9 cellular contexts compared by ENCODE assay signal in genomic region chr10:3805791-3806381, GRCh38. TPM values are rescaled to one million over a fixed set of nuclear protein-coding genes. Genes with fewer than 3 reads are reported as not detected.
DNase-seq lines count a peak whose midpoint lies in the region; ATAC-seq, FAIRE-seq and TF ChIP-seq lines count a peak whose summit lies in the region.
"Had no signal": no experiment of that assay in that cellular context is flagged by ENCODE, and none has a peak within 500 bp of the region (broad histone marks: within the 10 kb centered on the region; RNA-seq: fewer than 3 reads in every experiment).

No MANE protein-coding gene starts in this region.

- ATAC-seq in GM19351 (IDR thresholded peaks at IDR 0.05; ENCODE audit: unreplicated experiment) (peak; percentile 35), HG03565 (IDR thresholded peaks at IDR 0.05; ENCODE audit: unreplicated experiment) (peak; percentile 25), HepG2 (no peak), upper lobe of left lung (ENCODE audit: low FRiP score in 2 of 2) (peak in 1 of 2 donors; percentile 77), HG03439 (IDR thresholded peaks at IDR 0.05; ENCODE audit: unreplicated experiment) (no peak)

- H3K4me2 ChIP-seq in SK-N-SH (peak overlapping the region; percentile 69), HepG2 (ENCODE audit: low read depth, low read length) (no peak overlapping the region)

- H3K4me1 ChIP-seq in ACC112 (ENCODE audit: control insufficient read depth, insufficient read depth, low read length, unreplicated experiment): peaks cover 68% of the 10 kb centered on the region
- peaks cover 20 to 50% of the 10 kb centered on the region in 2 experiments for H3K4me1 ChIP-seq in SK-N-SH (ENCODE audit: control insufficient read depth in 1 of 2, insufficient read depth in 2 of 2, low read depth in 1 of 2, low read length in 1 of 2)
- peaks cover 83% of the 10 kb centered on the region for H3K4me1 ChIP-seq in HepG2 (ENCODE audit: insufficient read depth, low read length)
- peaks cover 60 to 70% (median 66%) of the 10 kb centered on the region in 4 donors for H3K4me1 ChIP-seq in upper lobe of left lung

- POLR2A ChIA-PET in SK-N-SH (lab: Yijun Ruan, JAX): no interaction called here
- POLR2A ChIA-PET in HepG2 (lab: Yijun Ruan, JAX): interaction anchor here (1.5 to 7.9 kb wide), 3 partner anchors 10 to 31 kb away, joined by 3 to 217 read pairs (median 3); partner anchors contain the start of gene KLF6

- TF ChIP-seq CTCF in SK-N-SH (IDR thresholded peaks at IDR 0.05) (no peak), HepG2 (CRISPR knock-in tag; IDR thresholded peaks at IDR 0.05) (no peak), upper lobe of left lung (IDR thresholded peaks at IDR 0.05) (no peak)

- CTCF ChIA-PET in SK-N-SH (lab: Yijun Ruan, JAX) (interaction anchor here (0.6 kb wide), 1 partner anchor 409 kb away, joined by 5 read pairs; no protein-coding TSS in a partner anchor), HepG2 (lab: Yijun Ruan, JAX; ENCODE audit: low intra/inter-chr PET ratio, low total read pairs) (no interaction called here)

- H3K9me2 ChIP-seq in SK-N-SH: no peaks in the 10 kb centered on the region

- no peaks in the 10 kb centered on the region for H4K20me1 ChIP-seq in SK-N-SH (ENCODE audit: insufficient read depth)
- H4K20me1 ChIP-seq in HepG2 (ENCODE audit: insufficient read depth, low read length): no peaks in the 10 kb centered on the region

- no peak for FAIRE-seq in HepG2 (lab: Jason Lieb, UNC)
- FAIRE-seq: islet of Langerhans had no signal

- H3K9ac ChIP-seq in SK-N-SH (peak overlapping the region; percentile 91), HepG2 (ENCODE audit: insufficient read depth, low read depth, low read length) (peak overlapping the region; percentile 19; the same call in 1 of the 2 replicates)

- in situ Hi-C loops in HepG2 (cut with HindIII; ENCODE audit: extremely low pct_ligation_motif_present, low pct_unique_long_range_greater_than_20kb): no loop called here

- no peaks in the 10 kb centered on the region for H3K9me3 ChIP-seq in SK-N-SH
- H3K9me3 ChIP-seq in HepG2 (ENCODE audit: low read length): no peaks in the 10 kb centered on the region
- no peaks in the 10 kb centered on the region for H3K9me3 ChIP-seq in upper lobe of left lung

- TF ChIP-seq POLR2A in HepG2 (IDR thresholded peaks at IDR 0.05; ENCODE audit: insufficient read depth in 1 of 2, low read depth in 2 of 2, low read length in 2 of 2) (no peak), upper lobe of left lung (IDR thresholded peaks at IDR 0.05) (no peak)

- H3K79me2 ChIP-seq in ACC112 (ENCODE audit: control insufficient read depth, insufficient read depth, low read length, unreplicated experiment) (no peaks in the 10 kb centered on the region), SK-N-SH (ENCODE audit: insufficient read depth) (no peaks in the 10 kb centered on the region), HepG2 (ENCODE audit: insufficient read depth, low read length) (no peaks in the 10 kb centered on the region)

- H3F3A ChIP-seq in SK-N-SH (replicated peaks; ENCODE audit: insufficient read depth): peaks cover 31% of the 10 kb centered on the region

- H2AFZ ChIP-seq in ACC112 (ENCODE audit: low read length, unreplicated experiment) (no peak overlapping the region), SK-N-SH (ENCODE audit: low read depth) (no peak overlapping the region), HepG2 (ENCODE audit: low read length) (no peak overlapping the region)

- 13% methylated on average over 7 of the region's 8 CpGs for WGBS in SK-N-SH (ENCODE audit: low lambda C conversion rate)
- WGBS in HepG2 (ENCODE audit: low lambda C conversion rate): 71% methylated on average over 8 of the region's 8 CpGs
- 63 to 67% methylated on average over 7 to 8 of the region's 8 CpGs for WGBS in upper lobe of left lung, 2 donors

- intact Hi-C loops in HepG2 (cut with micrococcal nuclease; ENCODE audit: unreplicated experiment): no loop called here

- H3K4me3 ChIP-seq in ACC112 (ENCODE audit: low read depth, low read length): peak overlapping the region; percentile 68
- peak overlapping the region in 1 of 2 experiments; percentile 28; a peak in 2 of 4 replicates for H3K4me3 ChIP-seq in SK-N-SH (ENCODE audit: low read depth in 2 of 2, low read length in 1 of 2)
- no peak overlapping the region for H3K4me3 ChIP-seq in HepG2 (replicated peaks in 1 of 3; ENCODE audit: insufficient read depth in 1 of 3, low read depth in 2 of 3, low read length in 3 of 3)
- no peak overlapping the region for H3K4me3 ChIP-seq in upper lobe of left lung

- TF ChIP-seq RAD21 in SK-N-SH (IDR thresholded peaks at IDR 0.05; ENCODE audit: low read length) (no peak), HepG2 (CRISPR knock-in tag; IDR thresholded peaks at IDR 0.05) (no peak)

- no peak for DNase-seq in SK-N-SH
- DNase-seq in astrocyte of the hippocampus (ENCODE audit: low read depth, low spot score): peak; percentile 88
- DNase-seq in HepG2 (ENCODE audit: low spot score): no peak
- DNase-seq in upper lobe of left lung: peak in 1 of 2 donors; percentile 57

- H3K27ac ChIP-seq in ACC112 (ENCODE audit: low read depth, low read length): peak overlapping the region; percentile 100
- H3K27ac ChIP-seq in SK-N-SH (ENCODE audit: low read depth in 2 of 2, low read length in 1 of 2): peak overlapping the region; percentile 60 to 100; a peak in 3 of 4 replicates
- H3K27ac ChIP-seq in HepG2 (ENCODE audit: extremely low read length, insufficient read depth, low read length): peak overlapping the region; percentile 35
- peak overlapping the region; percentile 85 to 90 (median 88) for H3K27ac ChIP-seq in upper lobe of left lung

- peak in 1 of 2 experiments; percentile 92; a peak in 2 of 4 replicates for TF ChIP-seq EP300 in SK-N-SH (IDR thresholded peaks at IDR 0.05; ENCODE audit: borderline replicate concordance in 1 of 2, low read depth in 1 of 2, low read length in 1 of 2)
- TF ChIP-seq EP300 in HepG2 (IDR thresholded peaks at IDR 0.05; ENCODE audit: low read depth in 2 of 2, low read length in 2 of 2): no peak
- TF ChIP-seq EP300 in HepG2 (CRISPR knock-in tag; IDR thresholded peaks at IDR 0.05; ENCODE audit: borderline replicate concordance): no peak
- peak in 1 of 4 donors; percentile 62 for TF ChIP-seq EP300 in upper lobe of left lung (IDR thresholded peaks at IDR 0.05)

- no peaks in the 10 kb centered on the region for H3K36me3 ChIP-seq in ACC112 (ENCODE audit: insufficient read depth, low read length)
- no peaks in the 10 kb centered on the region for H3K36me3 ChIP-seq in SK-N-SH (replicated peaks in 1 of 2; ENCODE audit: control insufficient read depth in 1 of 2, insufficient read depth in 2 of 2, low read length in 1 of 2)
- H3K36me3 ChIP-seq in HepG2 (replicated peaks in 1 of 2; ENCODE audit: control insufficient read depth in 1 of 2, insufficient read depth in 2 of 2, low read length in 2 of 2): no peaks in the 10 kb centered on the region
- H3K36me3 ChIP-seq in upper lobe of left lung: no peaks in the 10 kb centered on the region

- no TSS peak for BruUV-seq in HepG2 (replicated peaks; lab: Mats Ljungman, UMichigan)

- H3K27me3 ChIP-seq in ACC112 (ENCODE audit: insufficient read depth, low read length) (no peaks in the 10 kb centered on the region), SK-N-SH (ENCODE audit: insufficient read depth) (no peaks in the 10 kb centered on the region), HepG2 (ENCODE audit: control insufficient read depth in 1 of 2, insufficient read depth in 2 of 2, low read length in 2 of 2) (no peaks in the 10 kb centered on the region), upper lobe of left lung (no peaks in the 10 kb centered on the region)

TF ChIP-seq in HepG2, 621 proteins besides CTCF, POLR2A, EP300 and RAD21 (continues in another document):
- TF ChIP-seq, protein P1, sequence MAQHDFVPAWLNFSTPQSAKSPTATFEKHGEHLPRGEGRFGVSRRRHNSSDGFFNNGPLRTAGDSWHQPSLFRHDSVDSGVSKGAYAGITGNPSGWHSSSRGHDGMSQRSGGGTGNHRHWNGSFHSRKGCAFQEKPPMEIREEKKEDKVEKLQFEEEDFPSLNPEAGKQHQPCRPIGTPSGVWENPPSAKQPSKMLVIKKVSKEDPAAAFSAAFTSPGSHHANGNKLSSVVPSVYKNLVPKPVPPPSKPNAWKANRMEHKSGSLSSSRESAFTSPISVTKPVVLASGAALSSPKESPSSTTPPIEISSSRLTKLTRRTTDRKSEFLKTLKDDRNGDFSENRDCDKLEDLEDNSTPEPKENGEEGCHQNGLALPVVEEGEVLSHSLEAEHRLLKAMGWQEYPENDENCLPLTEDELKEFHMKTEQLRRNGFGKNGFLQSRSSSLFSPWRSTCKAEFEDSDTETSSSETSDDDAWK (CRISPR knock-in tag; IDR thresholded peaks at IDR 0.05): no peak
- no peak for TF ChIP-seq HOXD1 (CRISPR knock-in tag; IDR thresholded peaks at IDR 0.05)

RNA-seq across cellular contexts. Expression of gene KLF6, which starts 20.9 kb away (rescaled TPM):
- polyA plus RNA-seq in SK-N-SH (2012; rRNA removed) (127 and 148 TPM in 2 replicates), HepG2 (2011; rRNA removed) (71.9 and 75.4 TPM in 2 replicates)
- polyA plus RNA-seq in SK-N-SH (2012; cell fraction: cytosol; rRNA removed): 72.3 and 76.2 TPM in 2 replicates
- 687 and 844 TPM in 2 replicates for polyA plus RNA-seq in SK-N-SH (2012; cell fraction: nucleus; rRNA removed)
- total RNA-seq in HepG2 (2016; rRNA removed; fragmentation: Illumina TruSeq; extraction: Trizol) (13.5 and 27.0 TPM in 2 replicates), upper lobe of left lung (100 to 1,000 TPM; 164 to 439 (median 249) TPM)
- 17.4 and 21.1 TPM in 2 replicates for total RNA-seq in HepG2 (2016; cell fraction: cytosol; rRNA removed; fragmentation: Illumina TruSeq; extraction: Trizol; ENCODE audit: low read depth)
- 13.7 and 28.9 TPM in 2 replicates for total RNA-seq in HepG2 (2016; cell fraction: insoluble cytoplasmic fraction; rRNA removed; fragmentation: Illumina TruSeq; extraction: Trizol)
- 23.0 and 29.0 TPM in 2 replicates for total RNA-seq in HepG2 (2016; cell fraction: membrane; rRNA removed; fragmentation: Illumina TruSeq; extraction: Trizol)
- total RNA-seq in HepG2 (2016; cell fraction: nucleus; rRNA removed; fragmentation: Illumina TruSeq; extraction: Trizol): 106 and 113 TPM in 2 replicates
- polyA plus RNA-seq in HepG2 (2011; cell fraction: cytosol; rRNA removed): 35.6 and 36.3 TPM in 2 replicates
- polyA plus RNA-seq in HepG2 (2011; cell fraction: nucleus; rRNA removed): 201 and 233 TPM in 2 replicates
- 28.6 and 64.6 TPM in 2 replicates for polyA plus RNA-seq in HepG2 (2012)
- 2.8 and 3.6 TPM in 2 replicates for polyA plus RNA-seq in HepG2 (2016; cell fraction: cytosol; fragmentation: Illumina TruSeq; extraction: Trizol; ENCODE audit: low read depth)
- 25.4 and 29.8 TPM in 2 replicates for polyA plus RNA-seq in HepG2 (2016; cell fraction: insoluble cytoplasmic fraction; fragmentation: Illumina TruSeq; extraction: Trizol; ENCODE audit: low read depth)
- polyA plus RNA-seq in HepG2 (2016; cell fraction: membrane; fragmentation: Illumina TruSeq; extraction: Trizol; ENCODE audit: low read depth): 11.0 and 14.7 TPM in 2 replicates
- 165 and 176 TPM in 2 replicates for polyA plus RNA-seq in HepG2 (2016; cell fraction: nucleus; fragmentation: Illumina TruSeq; extraction: Trizol; ENCODE audit: insufficient read depth, low read depth)
- 46.3 and 318 TPM in 2 replicates for polyA minus RNA-seq in HepG2 (2011; rRNA and poly(A)+ RNA removed; ENCODE audit: low replicate concordance)
- 50.8 and 67.4 TPM in 2 replicates for polyA minus RNA-seq in HepG2 (2011; cell fraction: cytosol; rRNA and poly(A)+ RNA removed)
- 544 and 615 TPM in 2 replicates for polyA minus RNA-seq in HepG2 (2011; cell fraction: nucleus; rRNA and poly(A)+ RNA removed)

Comparison
In these comparisons a context has a peak if more than half of its experiments do, and no peak if none do; other contexts are left out.
1. H3K27ac ChIP-seq: peak in every context shown above with its lines; median percentile 100 in ACC112; 88 in upper lobe of left lung; 80 in SK-N-SH; 35 in HepG2.
2. ATAC-seq: peak in GM19351 (single experiment) and HG03565 (single experiment); none in HepG2 (single experiment) and HG03439 (single experiment).